ENCODE assay signal across 10 cellular contexts in the genomic region with DNA sequence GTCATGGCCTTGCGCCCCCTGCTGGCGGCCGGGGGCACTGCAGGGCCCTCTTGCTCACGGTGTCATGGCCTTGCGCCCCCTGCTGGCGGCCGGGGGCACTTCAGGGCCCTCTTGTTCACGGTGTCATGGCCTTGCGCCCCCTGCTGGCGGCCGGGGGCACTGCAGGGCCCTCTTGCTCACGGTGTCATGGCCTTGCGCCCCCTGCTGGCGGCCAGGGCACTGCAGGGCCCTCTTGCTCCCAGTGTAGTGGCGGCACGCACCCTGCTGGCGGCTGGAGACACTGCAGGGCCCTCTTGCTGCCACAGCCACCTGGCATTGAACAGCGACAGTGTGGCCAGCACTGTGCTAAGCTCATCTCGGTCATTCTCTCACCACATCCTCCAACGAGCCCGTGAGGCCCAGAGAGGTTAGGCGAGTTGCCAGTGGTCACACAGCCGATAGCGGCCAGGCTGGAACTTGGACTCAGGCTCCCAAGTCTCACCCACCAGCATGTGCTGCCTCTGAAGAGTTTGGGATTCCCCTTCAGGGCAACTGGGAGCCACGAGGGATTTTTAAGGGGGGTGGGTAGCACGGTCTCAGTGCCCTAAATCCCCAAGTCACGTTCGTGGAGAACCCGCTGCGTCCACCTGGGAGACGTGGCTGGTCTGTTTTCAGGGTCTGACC. TPM values are rescaled to one million over a fixed set of nuclear protein-coding genes. Genes with fewer than 3 reads are reported as not detected.
DNase-seq lines count a peak whose midpoint lies in the region; ATAC-seq and TF ChIP-seq lines count a peak whose summit lies in the region.
"Not testable (repeated sequence)": the region's sequence is repeated elsewhere in the genome, so short reads cannot be mapped to it uniquely, and the experiment has no call there.
"Had no signal": no experiment of that assay in that cellular context is flagged by ENCODE, and none has a peak within 500 bp of the region (broad histone marks: within the 10 kb centered on the region; RNA-seq: fewer than 3 reads in every experiment).

No MANE protein-coding gene starts in this region.

- not testable (repeated sequence) for H3K27ac Mint-ChIP-seq in activated CD4-positive, alpha-beta memory T cell treated with anti-CD3 and anti-CD28 coated beads for 36 hours; endothelial cell (ENCODE audit: unreplicated experiment)

- peak; percentile 82 for TF ChIP-seq CTCF in GM10248 (IDR thresholded peaks at IDR 0.05; ENCODE audit: control extremely low read depth, extremely low read depth, low read depth, missing control alignments)
- peak; percentile 56 for TF ChIP-seq CTCF in endothelial cell (IDR thresholded peaks at IDR 0.05; ENCODE audit: unreplicated experiment)

- POLR2A ChIA-PET in GM10248 (lab: Yijun Ruan, JAX); activated CD4-positive, alpha-beta memory T cell treated with anti-CD3 and anti-CD28 coated beads for 36 hours (lab: Charles Lee): not testable (repeated sequence)

- intact Hi-C loops in activated CD4-positive, alpha-beta memory T cell treated with anti-CD3 and anti-CD28 coated beads for 36 hours (cut with micrococcal nuclease): not testable (repeated sequence)

- not testable (repeated sequence) for H3K4me1 Mint-ChIP-seq in activated CD4-positive, alpha-beta memory T cell treated with anti-CD3 and anti-CD28 coated beads for 36 hours (ENCODE audit: low read depth); endothelial cell (ENCODE audit: unreplicated experiment)

- CTCF ChIA-PET in GM10248 (lab: Yijun Ruan, JAX): interaction anchor here (1.4 kb wide), 1 partner anchor 79 kb away, joined by 3 read pairs; no protein-coding TSS in a partner anchor
- CTCF ChIA-PET in activated CD4-positive, alpha-beta memory T cell treated with anti-CD3 and anti-CD28 coated beads for 36 hours (lab: Charles Lee): not testable (repeated sequence)

- not testable (repeated sequence) for H3K36me3 Mint-ChIP-seq in activated CD4-positive, alpha-beta memory T cell treated with anti-CD3 and anti-CD28 coated beads for 36 hours; endothelial cell (ENCODE audit: low read depth, unreplicated experiment)

- DNase-seq in GM10248 (ENCODE audit: extremely low spot score); endothelial cell (ENCODE audit: low spot score): not testable (repeated sequence)
- peak; percentile 66 for DNase-seq in activated CD4-positive, alpha-beta memory T cell treated with anti-CD3 and anti-CD28 coated beads for 36 hours
- peak; percentile 71 for DNase-seq in stimulated activated CD4-positive, alpha-beta T cell treated with anti-CD3 and anti-CD28 coated beads, Interleukin-1b, Interleukin-23, amount 100 ng/mL, for 48 hours

- not testable (repeated sequence) for H3K9me3 Mint-ChIP-seq in activated CD4-positive, alpha-beta memory T cell treated with anti-CD3 and anti-CD28 coated beads for 36 hours
- H3K9me3 Mint-ChIP-seq in endothelial cell (ENCODE audit: unreplicated experiment): peaks cover 12% of the 10 kb centered on the region

- not testable (repeated sequence) for H3K4me3 Mint-ChIP-seq in activated CD4-positive, alpha-beta memory T cell treated with anti-CD3 and anti-CD28 coated beads for 36 hours; endothelial cell (ENCODE audit: unreplicated experiment)

- not testable (repeated sequence) for H3K27me3 Mint-ChIP-seq in activated CD4-positive, alpha-beta memory T cell treated with anti-CD3 and anti-CD28 coated beads for 36 hours; endothelial cell (ENCODE audit: unreplicated experiment)

- ATAC-seq in GM19025 (IDR thresholded peaks at IDR 0.05; ENCODE audit: low read depth, unreplicated experiment): peak; percentile 98
- ATAC-seq in GM21723 (IDR thresholded peaks at IDR 0.05; ENCODE audit: unreplicated experiment): peak; percentile 87
- ATAC-seq in HG03025 (IDR thresholded peaks at IDR 0.05; ENCODE audit: low FRiP score, unreplicated experiment): peak; percentile 63
- ATAC-seq in HG03565 (IDR thresholded peaks at IDR 0.05; ENCODE audit: unreplicated experiment): peak; percentile 96

RNA-seq across cellular contexts. Expression of gene TUBB8B, which starts 48.0 kb away (rescaled TPM):
- total RNA-seq in activated CD4-positive, alpha-beta memory T cell treated with anti-CD3 and anti-CD28 coated beads for 36 hours: not detected
- 1.4 TPM for total RNA-seq in endothelial cell (ENCODE audit: unreplicated experiment)
- total RNA-seq: left ventricle myocardium superior; naive thymus-derived CD4-positive, alpha-beta T cell had no signal
